Comparison of ENCODE assay signal across 12 cellular contexts in the genomic region with DNA sequence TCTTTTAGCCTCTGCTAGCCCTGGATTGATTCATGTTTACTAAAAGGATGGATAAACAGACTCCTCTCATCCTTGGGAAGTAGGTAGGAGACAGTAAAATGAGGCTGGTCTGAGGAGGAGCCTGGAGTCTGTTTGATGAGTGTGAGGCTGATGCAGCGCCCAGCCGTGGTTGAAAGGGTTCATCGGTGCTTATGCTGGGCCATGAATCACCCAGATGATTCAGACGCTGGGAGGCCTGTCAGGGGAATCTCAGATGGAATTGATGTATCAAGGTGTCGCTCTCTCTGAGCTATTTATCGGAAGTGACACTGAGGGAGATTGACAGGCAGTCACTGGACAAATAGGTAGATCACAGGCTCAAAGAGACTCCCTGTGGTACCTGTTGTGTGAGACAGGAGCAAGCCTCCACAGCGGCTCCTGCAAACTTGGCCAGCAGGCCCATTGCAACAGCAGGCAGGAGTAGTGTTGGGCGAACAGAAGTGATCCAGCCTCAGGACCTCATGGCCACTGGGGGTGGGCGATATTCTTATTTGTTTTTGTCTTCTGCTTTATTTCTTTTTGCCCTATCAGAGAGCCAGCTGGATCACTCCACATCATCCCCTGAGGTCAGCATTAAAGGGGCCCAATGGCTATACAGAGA.
A peak's percentile ranks its signal among the peaks of the same experiment; 100 is the strongest.
DNase-seq lines count a peak whose midpoint lies in the region; ATAC-seq and TF ChIP-seq lines count a peak whose summit lies in the region.
"Had no signal": no experiment of that assay in that cellular context is flagged by ENCODE, and none has a peak within 500 bp of the region (broad histone marks: within the 10 kb centered on the region; RNA-seq: fewer than 3 reads in every experiment).

No MANE protein-coding gene starts in this region.

- no peak overlapping the region for H3K9ac ChIP-seq in PC-3 (ENCODE audit: low read length)

- no peaks in the 10 kb centered on the region for H3K79me2 ChIP-seq in PC-3 (ENCODE audit: low read length)
- H3K79me2 ChIP-seq in osteoblast (ENCODE audit: insufficient read depth, low read length): no peaks in the 10 kb centered on the region

- ATAC-seq in PC-3: no peak
- ATAC-seq in GM18873 (IDR thresholded peaks at IDR 0.05; ENCODE audit: low FRiP score, unreplicated experiment): no peak
- ATAC-seq: body of pancreas had no signal

- H4K20me1 ChIP-seq in PC-3 (ENCODE audit: low read length) (no peaks in the 10 kb centered on the region), osteoblast (ENCODE audit: insufficient read depth, low read length) (no peaks in the 10 kb centered on the region)

- CTCF ChIA-PET in PC-3 (lab: Charles Lee): no interaction called here

- H3K9me2 ChIP-seq in PC-3 (replicated peaks; ENCODE audit: low read length): no peaks in the 10 kb centered on the region

- H3K4me2 ChIP-seq in PC-3 (ENCODE audit: low read length) (no peak overlapping the region), osteoblast (ENCODE audit: insufficient read depth, low read length) (no peak overlapping the region)

- POLR2A ChIA-PET in PC-3 (lab: Charles Lee; ENCODE audit: unreplicated experiment): no interaction called here

- 0 out of 2 replicates have a peak, but pooled peaks cover 26% of the 10 kb centered on the region for H3K9me3 ChIP-seq in PC-3 (ENCODE audit: low read length)
- no peaks in the 10 kb centered on the region for H3K9me3 ChIP-seq in osteoblast (ENCODE audit: low read depth, low read length)
- H3K9me3 ChIP-seq: body of pancreas had no signal

- H3K4me1 ChIP-seq in PC-3 (ENCODE audit: insufficient read depth, low read length): no peaks in the 10 kb centered on the region
- H3K4me1 ChIP-seq in osteoblast (ENCODE audit: insufficient read depth, low read length): peaks cover 14% of the 10 kb centered on the region
- H3K4me1 ChIP-seq: body of pancreas had no signal

- H3K36me3 ChIP-seq in PC-3 (ENCODE audit: low read depth, low read length): no peaks in the 10 kb centered on the region
- H3K36me3 ChIP-seq in osteoblast (ENCODE audit: insufficient read depth, low read length): no peaks in the 10 kb centered on the region

- H3K27me3 ChIP-seq in PC-3 (ENCODE audit: low read length): no peaks in the 10 kb centered on the region
- H3K27me3 ChIP-seq in osteoblast (ENCODE audit: insufficient read depth, low read length): peaks cover 4% of the 10 kb centered on the region
- H3K27me3 ChIP-seq: body of pancreas had no signal

- DNase-seq in Daoy (ENCODE audit: low read depth) (peak; percentile 88), PC-3 (peak; percentile 12), dermis blood vessel endothelial cell (peak; percentile 10), osteoblast (ENCODE audit: insufficient read length, low spot score, missing footprints) (no peak)
- no peak for DNase-seq in stimulated activated naive CD4-positive, alpha-beta T cell (lab: John Stamatoyannopoulos, UW)
- no peak for DNase-seq in activated naive CD4-positive, alpha-beta T cell treated with anti-CD3 and anti-CD28 coated beads, Interleukin-2, amount 50 U/mL, for 16 hours
- DNase-seq: body of pancreas, erythroblast, Kasumi-1, NCI-H2081 treated with DMSO at 0.1 percent for 48 hours had no signal

- H3K4me3 ChIP-seq in PC-3 (ENCODE audit: low read length) (no peak overlapping the region), osteoblast (ENCODE audit: insufficient read depth, low read length) (no peak overlapping the region)
- H3K4me3 ChIP-seq: body of pancreas, SK-N-MC had no signal

- H3F3A ChIP-seq in PC-3 (ENCODE audit: low read length, unreplicated experiment): no peaks in the 10 kb centered on the region

- intact Hi-C loops in PC-3 (cut with micrococcal nuclease): no loop called here

- H2AFZ ChIP-seq in PC-3 (ENCODE audit: low read length) (no peak overlapping the region), osteoblast (ENCODE audit: low read length) (no peak overlapping the region)

- no TSS peak for BruUV-seq in PC-3 (replicated peaks; lab: Mats Ljungman, UMichigan)

- H3K27ac ChIP-seq in PC-3 (ENCODE audit: low read length) (no peak overlapping the region), osteoblast (ENCODE audit: low read depth, low read length) (no peak overlapping the region)
- H3K27ac ChIP-seq: body of pancreas, SK-N-MC had no signal

- no peak for TF ChIP-seq CTCF in PC-3 (conservative IDR thresholded peaks at IDR 0.05; ENCODE audit: low read depth, low read length)
- peak; percentile 14 for TF ChIP-seq CTCF in osteoblast (IDR thresholded peaks at IDR 0.05; ENCODE audit: extremely low read depth, low read depth, low read length)

Comparison
In these comparisons a context has a peak if more than half of its experiments do, and no peak if none do; other contexts are left out.
1. DNase-seq: peak in Daoy (single experiment), PC-3 (single experiment) and dermis blood vessel endothelial cell (single experiment); none in osteoblast (single experiment), stimulated activated naive CD4-positive, alpha-beta T cell (0 of 6) and activated naive CD4-positive, alpha-beta T cell treated with anti-CD3 and anti-CD28 coated beads, Interleukin-2, amount 50 U/mL, for 16 hours (single experiment).